ENCODE assay signal across 8 cellular contexts in the genomic region with DNA sequence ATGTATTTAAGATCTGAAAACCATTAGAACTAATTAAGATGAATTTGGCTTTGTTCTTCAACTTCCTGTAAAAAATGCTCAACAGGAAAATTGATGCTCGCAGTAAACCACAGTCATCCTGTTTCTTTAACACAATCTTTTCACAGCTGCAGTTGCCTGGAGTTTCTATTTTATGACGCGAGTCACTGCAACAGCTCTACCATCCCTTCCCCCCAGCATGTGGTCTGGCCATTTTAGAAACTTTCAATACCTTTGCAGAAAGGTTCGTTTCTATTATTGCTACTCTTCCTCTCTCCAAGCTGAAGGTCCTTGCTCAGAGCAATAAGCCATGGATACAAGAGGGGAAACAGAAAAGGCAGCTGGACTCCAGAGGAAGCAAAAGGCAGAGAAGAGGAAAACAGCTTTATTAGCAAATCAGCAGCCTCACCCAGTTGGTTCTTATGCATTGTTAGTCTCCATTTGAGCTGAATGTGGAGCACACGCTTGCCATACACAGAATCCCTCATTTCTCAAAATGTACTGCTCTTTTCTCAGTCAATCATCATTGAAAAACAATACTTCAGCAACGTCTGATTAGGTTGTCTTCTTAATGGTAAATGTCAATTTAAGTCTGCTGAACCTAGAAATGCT. TPM values are rescaled to one million over a fixed set of nuclear protein-coding genes. Genes with fewer than 3 reads are reported as not detected.
DNase-seq lines count a peak whose midpoint lies in the region; TF ChIP-seq lines count a peak whose summit lies in the region.

No MANE protein-coding gene starts in this region.

- POLR2A ChIA-PET in HEK293T (lab: Yijun Ruan, JAX): no interaction called here

- DNase-seq in HEK293T (ENCODE audit: extremely low spot score) (peak; percentile 21), NAMALWA (ENCODE audit: low spot score) (peak; percentile 95), esophagus squamous epithelium (lab: John Stamatoyannopoulos, UW) (no peak), cerebellum (ENCODE audit: low spot score) (no peak), NCI-H1092 treated with DMSO at 0.1 percent for 48 hours (lab: John Stamatoyannopoulos, UW) (no peak)
- DNase-seq in activated CD8-positive, alpha-beta memory T cell treated with anti-CD3 and anti-CD28 coated beads for 24 hours: peak; percentile 77

- H3K27me3 ChIP-seq in esophagus squamous epithelium (no peaks in the 10 kb centered on the region), neutrophil (no peaks in the 10 kb centered on the region)

- TF ChIP-seq CTCF in esophagus squamous epithelium (IDR thresholded peaks at IDR 0.05) (no peak), neutrophil (IDR thresholded peaks at IDR 0.05) (no peak)

- intact Hi-C loops in esophagus squamous epithelium (cut with DNase I): no loop called here

- H3K27ac ChIP-seq in esophagus squamous epithelium (peak overlapping the region in 3 of 4 donors; percentile 72 to 77 (median 77)), neutrophil (peak overlapping the region; percentile 95)

- H3K4me1 ChIP-seq in esophagus squamous epithelium (peaks cover 5 to 77% (median 7%) of the 10 kb centered on the region in 3 donors), neutrophil (ENCODE audit: control insufficient read depth in 1 of 2, insufficient read depth in 1 of 2, low read depth in 1 of 2, low read length in 1 of 2) (peaks cover 70 to 94% of the 10 kb centered on the region in 2 experiments)

- H3K36me3 ChIP-seq in esophagus squamous epithelium: no peaks in the 10 kb centered on the region
- peaks cover 20% of the 10 kb centered on the region for H3K36me3 ChIP-seq in neutrophil

- 27 to 37% methylated on average over 6 of the region's 6 CpGs for WGBS in esophagus squamous epithelium, 2 donors

- peak; percentile 24 for TF ChIP-seq POLR2A in GM15510 (IDR thresholded peaks at IDR 0.05; ENCODE audit: borderline replicate concordance, extremely low read depth, insufficient read length)
- TF ChIP-seq POLR2A in esophagus squamous epithelium (IDR thresholded peaks at IDR 0.05): peak in 1 of 4 donors; percentile 72

- peak overlapping the region in 3 of 4 donors; percentile 16 to 27 (median 18) for H3K4me3 ChIP-seq in esophagus squamous epithelium
- peak overlapping the region; percentile 69 for H3K4me3 ChIP-seq in neutrophil (ENCODE audit: low read depth in 1 of 2, low read length in 1 of 2)

- CTCF ChIA-PET in HEK293T (lab: Yijun Ruan, JAX): interaction anchor here (1.1 kb wide), 1 partner anchor 12 kb away, joined by 7 read pairs; no protein-coding TSS in a partner anchor

- no peaks in the 10 kb centered on the region for H3K9me3 ChIP-seq in esophagus squamous epithelium
- no peaks in the 10 kb centered on the region for H3K9me3 ChIP-seq in neutrophil

TF ChIP-seq in HEK293T, 16 proteins besides CTCF, POLR2A, EP300 and RAD21:
- TF ChIP-seq, protein P1, sequence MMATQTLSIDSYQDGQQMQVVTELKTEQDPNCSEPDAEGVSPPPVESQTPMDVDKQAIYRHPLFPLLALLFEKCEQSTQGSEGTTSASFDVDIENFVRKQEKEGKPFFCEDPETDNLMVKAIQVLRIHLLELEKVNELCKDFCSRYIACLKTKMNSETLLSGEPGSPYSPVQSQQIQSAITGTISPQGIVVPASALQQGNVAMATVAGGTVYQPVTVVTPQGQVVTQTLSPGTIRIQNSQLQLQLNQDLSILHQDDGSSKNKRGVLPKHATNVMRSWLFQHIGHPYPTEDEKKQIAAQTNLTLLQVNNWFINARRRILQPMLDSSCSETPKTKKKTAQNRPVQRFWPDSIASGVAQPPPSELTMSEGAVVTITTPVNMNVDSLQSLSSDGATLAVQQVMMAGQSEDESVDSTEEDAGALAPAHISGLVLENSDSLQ (IDR thresholded peaks at IDR 0.05): peak; percentile 68
- TF ChIP-seq L3MBTL2 (conservative IDR thresholded peaks at IDR 0.05) (peak; percentile 64), FOXA1 (IDR thresholded peaks at IDR 0.05) (no peak)

RNA-seq across cellular contexts. Expression of a gene that starts 3.9 kb away (rescaled TPM):
- total RNA-seq in esophagus squamous epithelium (10 to 100 TPM in 1 of 4 donors, 1 to 10 TPM in 3; 2.2 to 17.5 (median 6.0) TPM), cerebellum (10.1 TPM)

Comparison
In these comparisons a context has a peak if more than half of its experiments do, and no peak if none do; other contexts are left out.
1. DNase-seq: peak in HEK293T (single experiment), NAMALWA (single experiment) and activated CD8-positive, alpha-beta memory T cell treated with anti-CD3 and anti-CD28 coated beads for 24 hours (single experiment); none in esophagus squamous epithelium (single experiment), cerebellum (single experiment) and NCI-H1092 treated with DMSO at 0.1 percent for 48 hours (single experiment).